Comparison of ENCODE assay signal across 15 cellular contexts in the genomic region with DNA sequence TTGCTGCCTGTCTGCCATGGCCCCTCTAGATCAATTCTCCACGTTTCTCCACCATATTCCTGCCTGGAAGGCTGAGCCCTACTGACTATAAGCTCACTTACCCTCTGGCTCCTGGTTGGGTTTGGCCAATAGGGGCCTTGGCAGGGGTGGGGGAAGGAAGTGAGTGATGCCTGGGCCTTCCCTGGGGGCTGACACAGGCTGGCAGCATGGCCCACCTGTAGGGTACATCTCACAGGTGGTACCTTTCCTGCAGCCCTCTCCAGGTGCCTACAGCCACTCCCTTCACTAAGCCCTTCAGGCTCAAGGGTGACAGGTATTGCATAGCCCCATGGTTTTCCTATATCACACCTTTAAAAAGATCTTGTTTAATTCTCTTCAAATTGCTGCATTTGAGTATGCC. TPM values are rescaled to one million over a fixed set of nuclear protein-coding genes. Genes with fewer than 3 reads are reported as not detected.
DNase-seq lines count a peak whose midpoint lies in the region; ATAC-seq and TF ChIP-seq lines count a peak whose summit lies in the region.
"Had no signal": no experiment of that assay in that cellular context is flagged by ENCODE, and none has a peak within 500 bp of the region (broad histone marks: within the 10 kb centered on the region; RNA-seq: fewer than 3 reads in every experiment).

No MANE protein-coding gene starts in this region.

- no peaks in the 10 kb centered on the region for H3K9me3 ChIP-seq in Loucy (ENCODE audit: insufficient read depth, low read depth, low read length)
- H3K9me3 ChIP-seq: HAP-1 had no signal

- peak overlapping the region; percentile 34 for H3K27ac Mint-ChIP-seq in activated T-helper 1 cell treated with anti-CD3 and anti-CD28 coated beads, Interleukin-12 subunit alpha, Interleukin-12 subunit beta, Interleukin-2, Interleukin-4 antibody, amounts not matched to agents 30 ng/mL and 10 ng/mL and 1 ng/mL, durations not matched to agents 14 hours and 24 hours and 36 hours
- H3K27ac Mint-ChIP-seq in neural crest cell (ENCODE audit: unreplicated experiment) = no peak overlapping the region

- H2AFZ ChIP-seq in Loucy (ENCODE audit: low read length) = no peak overlapping the region

- H3K9me3 Mint-ChIP-seq in activated T-helper 1 cell treated with anti-CD3 and anti-CD28 coated beads, Interleukin-12 subunit alpha, Interleukin-12 subunit beta, Interleukin-2, Interleukin-4 antibody, amounts not matched to agents 30 ng/mL and 10 ng/mL and 1 ng/mL, durations not matched to agents 14 hours and 24 hours and 36 hours = no peaks in the 10 kb centered on the region
- no peaks in the 10 kb centered on the region for H3K9me3 Mint-ChIP-seq in neural crest cell

- H3K4me1 Mint-ChIP-seq in activated T-helper 1 cell treated with anti-CD3 and anti-CD28 coated beads, Interleukin-12 subunit alpha, Interleukin-12 subunit beta, Interleukin-2, Interleukin-4 antibody, amounts not matched to agents 30 ng/mL and 10 ng/mL and 1 ng/mL, durations not matched to agents 14 hours and 24 hours and 36 hours (ENCODE audit: low read depth) = peaks cover 29% of the 10 kb centered on the region
- peaks cover 36% of the 10 kb centered on the region for H3K4me1 Mint-ChIP-seq in neural crest cell

- H3K4me3 ChIP-seq in Loucy (ENCODE audit: low read length, poor library complexity, severe bottlenecking) = peak overlapping the region; percentile 23
- H3K4me3 ChIP-seq: HAP-1 had no signal

- H3K4me3 Mint-ChIP-seq in activated T-helper 1 cell treated with anti-CD3 and anti-CD28 coated beads, Interleukin-12 subunit alpha, Interleukin-12 subunit beta, Interleukin-2, Interleukin-4 antibody, amounts not matched to agents 30 ng/mL and 10 ng/mL and 1 ng/mL, durations not matched to agents 14 hours and 24 hours and 36 hours = no peak overlapping the region
- H3K4me3 Mint-ChIP-seq in neural crest cell = peak overlapping the region; percentile 15
- H3K4me3 Mint-ChIP-seq: CD4-positive, alpha-beta memory T cell had no signal

- H4K20me1 ChIP-seq in Loucy (ENCODE audit: insufficient read depth, low read length, poor library complexity, severe bottlenecking) = peaks cover 17% of the 10 kb centered on the region

- TF ChIP-seq CTCF in Loucy (conservative IDR thresholded peaks at IDR 0.05; ENCODE audit: low read length) = no peak
- no peak for TF ChIP-seq CTCF in neural crest cell (conservative IDR thresholded peaks at IDR 0.05)

- no peak for DNase-seq in activated T-helper 1 cell treated with anti-CD3 and anti-CD28 coated beads, Interleukin-12 subunit alpha, Interleukin-12 subunit beta, Interleukin-2, Interleukin-4 antibody, amounts not matched to agents 30 ng/mL and 10 ng/mL and 1 ng/mL, durations not matched to agents 14 hours and 24 hours and 36 hours (ENCODE audit: low spot score)
- DNase-seq in neural crest cell (ENCODE audit: low read depth, low spot score) (no peak), MV-4-11 (lab: John Stamatoyannopoulos, UW) (no peak), NCI-H345 (lab: John Stamatoyannopoulos, UW) (no peak)
- DNase-seq: C1 segment of cervical spinal cord; Calu3; CD4-positive, alpha-beta memory T cell; COR-L47; DMS53; DMS79 treated with DMSO at 0.1 percent for 48 hours; GOT3 had no signal

- peaks cover 54% of the 10 kb centered on the region for H3K36me3 Mint-ChIP-seq in activated T-helper 1 cell treated with anti-CD3 and anti-CD28 coated beads, Interleukin-12 subunit alpha, Interleukin-12 subunit beta, Interleukin-2, Interleukin-4 antibody, amounts not matched to agents 30 ng/mL and 10 ng/mL and 1 ng/mL, durations not matched to agents 14 hours and 24 hours and 36 hours (ENCODE audit: low read depth)
- peaks cover 13% of the 10 kb centered on the region for H3K36me3 Mint-ChIP-seq in neural crest cell (ENCODE audit: low read depth)

- peaks cover 48% of the 10 kb centered on the region for H3K79me2 ChIP-seq in Loucy (ENCODE audit: insufficient read depth, low read length)

- H3K27me3 Mint-ChIP-seq in activated T-helper 1 cell treated with anti-CD3 and anti-CD28 coated beads, Interleukin-12 subunit alpha, Interleukin-12 subunit beta, Interleukin-2, Interleukin-4 antibody, amounts not matched to agents 30 ng/mL and 10 ng/mL and 1 ng/mL, durations not matched to agents 14 hours and 24 hours and 36 hours (ENCODE audit: insufficient read depth) = peaks cover 2% of the 10 kb centered on the region
- no peaks in the 10 kb centered on the region for H3K27me3 Mint-ChIP-seq in neural crest cell (ENCODE audit: low read depth)

- peaks cover 47% of the 10 kb centered on the region; the same call in 1 of the 2 replicates for H3K36me3 ChIP-seq in Loucy (ENCODE audit: insufficient read depth, low read length)

- intact Hi-C loops in activated T-helper 1 cell treated with anti-CD3 and anti-CD28 coated beads, Interleukin-12 subunit alpha, Interleukin-12 subunit beta, Interleukin-2, Interleukin-4 antibody, amounts not matched to agents 30 ng/mL and 10 ng/mL and 1 ng/mL, durations not matched to agents 14 hours and 24 hours and 36 hours (cut with micrococcal nuclease) = no loop called here

- ATAC-seq in HG02623 (IDR thresholded peaks at IDR 0.05; ENCODE audit: unreplicated experiment) = no peak

- H3K4me1 ChIP-seq in Loucy (ENCODE audit: insufficient read depth, low read length, poor library complexity, severe bottlenecking) = peaks cover 37% of the 10 kb centered on the region

- peak overlapping the region; percentile 94 for H3K4me2 ChIP-seq in Loucy (ENCODE audit: low read depth, low read length, poor library complexity, severe bottlenecking)

- H3K9ac ChIP-seq in Loucy (ENCODE audit: low read depth, low read length, poor library complexity, severe bottlenecking) = no peak overlapping the region

- no peaks in the 10 kb centered on the region for H3F3A ChIP-seq in Loucy (ENCODE audit: low read depth)

- no peaks in the 10 kb centered on the region for H3K27me3 ChIP-seq in Loucy (ENCODE audit: insufficient read depth, low read length, poor library complexity, severe bottlenecking)

- no peaks in the 10 kb centered on the region for H3K9me2 ChIP-seq in Loucy (replicated peaks; ENCODE audit: low read depth, low read length)

RNA-seq across cellular contexts. Expression of a gene that starts 3.5 kb away (rescaled TPM):
- total RNA-seq in activated T-helper 1 cell treated with anti-CD3 and anti-CD28 coated beads, Interleukin-12 subunit alpha, Interleukin-12 subunit beta, Interleukin-2, Interleukin-4 antibody, amounts not matched to agents 30 ng/mL and 10 ng/mL and 1 ng/mL, durations not matched to agents 14 hours and 24 hours and 36 hours = 73.8 and 87.0 TPM in 2 replicates
- 52.6 and 53.0 TPM in 2 replicates for total RNA-seq in neural crest cell

RNA-seq across cellular contexts. Expression of a gene that starts 40.9 kb away (rescaled TPM):
- total RNA-seq in activated T-helper 1 cell treated with anti-CD3 and anti-CD28 coated beads, Interleukin-12 subunit alpha, Interleukin-12 subunit beta, Interleukin-2, Interleukin-4 antibody, amounts not matched to agents 30 ng/mL and 10 ng/mL and 1 ng/mL, durations not matched to agents 14 hours and 24 hours and 36 hours = 122 and 127 TPM in 2 replicates
- 77.3 and 78.6 TPM in 2 replicates for total RNA-seq in neural crest cell

RNA-seq across cellular contexts. Expression of a gene that starts 51.2 kb away (rescaled TPM):
- 0.02 and 0.08 TPM in 2 replicates for total RNA-seq in activated T-helper 1 cell treated with anti-CD3 and anti-CD28 coated beads, Interleukin-12 subunit alpha, Interleukin-12 subunit beta, Interleukin-2, Interleukin-4 antibody, amounts not matched to agents 30 ng/mL and 10 ng/mL and 1 ng/mL, durations not matched to agents 14 hours and 24 hours and 36 hours
- total RNA-seq in neural crest cell = 0.14 and 0.33 TPM in 2 replicates
- total RNA-seq: A673 had no signal
